In genomic region chr11:85665756-85666155, GRCh38 we compare ENCODE assay signal across 1 cellular context.
TF ChIP-seq lines count a peak whose summit lies in the region.

No MANE protein-coding gene starts in this region.

TF ChIP-seq in GM12878, 131 proteins besides CTCF, POLR2A, EP300 and RAD21:
- no peak for TF ChIP-seq HSF1 (IDR thresholded peaks at IDR 0.05; ENCODE audit: low read depth, low read length)
- no peak for TF ChIP-seq SRF (IDR thresholded peaks at IDR 0.05; ENCODE audit: low read depth in 2 of 2, low read length in 2 of 2)
- TF ChIP-seq ZNF274 (IDR thresholded peaks at IDR 0.05; ENCODE audit: insufficient read depth, insufficient read length), result no peak
- TF ChIP-seq, protein P1, sequence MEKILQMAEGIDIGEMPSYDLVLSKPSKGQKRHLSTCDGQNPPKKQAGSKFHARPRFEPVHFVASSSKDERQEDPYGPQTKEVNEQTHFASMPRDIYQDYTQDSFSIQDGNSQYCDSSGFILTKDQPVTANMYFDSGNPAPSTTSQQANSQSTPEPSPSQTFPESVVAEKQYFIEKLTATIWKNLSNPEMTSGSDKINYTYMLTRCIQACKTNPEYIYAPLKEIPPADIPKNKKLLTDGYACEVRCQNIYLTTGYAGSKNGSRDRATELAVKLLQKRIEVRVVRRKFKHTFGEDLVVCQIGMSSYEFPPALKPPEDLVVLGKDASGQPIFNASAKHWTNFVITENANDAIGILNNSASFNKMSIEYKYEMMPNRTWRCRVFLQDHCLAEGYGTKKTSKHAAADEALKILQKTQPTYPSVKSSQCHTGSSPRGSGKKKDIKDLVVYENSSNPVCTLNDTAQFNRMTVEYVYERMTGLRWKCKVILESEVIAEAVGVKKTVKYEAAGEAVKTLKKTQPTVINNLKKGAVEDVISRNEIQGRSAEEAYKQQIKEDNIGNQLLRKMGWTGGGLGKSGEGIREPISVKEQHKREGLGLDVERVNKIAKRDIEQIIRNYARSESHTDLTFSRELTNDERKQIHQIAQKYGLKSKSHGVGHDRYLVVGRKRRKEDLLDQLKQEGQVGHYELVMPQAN (conservative IDR thresholded peaks at IDR 0.05), result no peak
- no peak for TF ChIP-seq TCF7 (IDR thresholded peaks at IDR 0.05; ENCODE audit: borderline replicate concordance)
- TF ChIP-seq TBL1XR1 (IDR thresholded peaks at IDR 0.05; ENCODE audit: low read depth, low read length), result no peak
- no peak for TF ChIP-seq ELK1 (IDR thresholded peaks at IDR 0.05; ENCODE audit: low read depth, low read length)
- TF ChIP-seq, protein P2, sequence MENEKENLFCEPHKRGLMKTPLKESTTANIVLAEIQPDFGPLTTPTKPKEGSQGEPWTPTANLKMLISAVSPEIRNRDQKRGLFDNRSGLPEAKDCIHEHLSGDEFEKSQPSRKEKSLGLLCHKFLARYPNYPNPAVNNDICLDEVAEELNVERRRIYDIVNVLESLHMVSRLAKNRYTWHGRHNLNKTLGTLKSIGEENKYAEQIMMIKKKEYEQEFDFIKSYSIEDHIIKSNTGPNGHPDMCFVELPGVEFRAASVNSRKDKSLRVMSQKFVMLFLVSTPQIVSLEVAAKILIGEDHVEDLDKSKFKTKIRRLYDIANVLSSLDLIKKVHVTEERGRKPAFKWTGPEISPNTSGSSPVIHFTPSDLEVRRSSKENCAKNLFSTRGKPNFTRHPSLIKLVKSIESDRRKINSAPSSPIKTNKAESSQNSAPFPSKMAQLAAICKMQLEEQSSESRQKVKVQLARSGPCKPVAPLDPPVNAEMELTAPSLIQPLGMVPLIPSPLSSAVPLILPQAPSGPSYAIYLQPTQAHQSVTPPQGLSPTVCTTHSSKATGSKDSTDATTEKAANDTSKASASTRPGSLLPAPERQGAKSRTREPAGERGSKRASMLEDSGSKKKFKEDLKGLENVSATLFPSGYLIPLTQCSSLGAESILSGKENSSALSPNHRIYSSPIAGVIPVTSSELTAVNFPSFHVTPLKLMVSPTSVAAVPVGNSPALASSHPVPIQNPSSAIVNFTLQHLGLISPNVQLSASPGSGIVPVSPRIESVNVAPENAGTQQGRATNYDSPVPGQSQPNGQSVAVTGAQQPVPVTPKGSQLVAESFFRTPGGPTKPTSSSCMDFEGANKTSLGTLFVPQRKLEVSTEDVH (IDR thresholded peaks at IDR 0.05; ENCODE audit: low read depth, partially characterized antibody), result no peak
- no peak for TF ChIP-seq ZSCAN29 (IDR thresholded peaks at IDR 0.05)
TF ChIP-seq in GM12878: peak in this region for 0.
